20 cellular contexts compared by ENCODE assay signal in genomic region chr5:10649518-10650410, GRCh38.
DNase-seq lines count a peak whose midpoint lies in the region; ATAC-seq and TF ChIP-seq lines count a peak whose summit lies in the region.
"Had no signal": no experiment of that assay in that cellular context is flagged by ENCODE, and none has a peak within 500 bp of the region (broad histone marks: within the 10 kb centered on the region; RNA-seq: fewer than 3 reads in every experiment).

No MANE protein-coding gene starts in this region.

- DNase-seq in Right ventricle myocardium inferior (ENCODE audit: missing footprints) = peak; percentile 34
- DNase-seq in cardiac septum (ENCODE audit: low spot score) = no peak
- peak; percentile 14 for DNase-seq in brain microvascular endothelial cell
- DNase-seq in left kidney (ENCODE audit: low read depth, low spot score) = peak; percentile 92
- peak; percentile 43 for DNase-seq in testis
- DNase-seq in AG08395 (ENCODE audit: low spot score) = no peak
- no peak for DNase-seq in nucleus accumbens (lab: John Stamatoyannopoulos, UW)
- DNase-seq: ACHN; activated CD4-positive, alpha-beta T cell treated with anti-CD3 and anti-CD28 coated beads for 4 hours; activated effector memory CD4-positive, alpha-beta T cell treated with anti-CD3 and anti-CD28 coated beads, Interleukin-2, amount 50 U/mL, for 16 hours; amniotic stem cell; CD4-positive, alpha-beta T cell; foreskin fibroblast; left colon; NCI-H1436; NCI-H774; T-helper 9 cell had no signal

- no peak overlapping the region for H3K4me3 ChIP-seq in brain microvascular endothelial cell (ENCODE audit: low read depth, low read length)
- H3K4me3 ChIP-seq in testis = peak overlapping the region; percentile 34 to 40
- H3K4me3 ChIP-seq: right atrium auricular region had no signal

- no peaks in the 10 kb centered on the region for H3K9me3 ChIP-seq in testis
- H3K9me3 ChIP-seq: right atrium auricular region had no signal

- H3K27me3 ChIP-seq in brain microvascular endothelial cell (replicated peaks) (no peaks in the 10 kb centered on the region), testis (no peaks in the 10 kb centered on the region)
- H3K27me3 ChIP-seq: right atrium auricular region had no signal

- intact Hi-C loops in Right ventricle myocardium inferior (cut with DNase I) (no loop called here), cardiac septum (cut with DNase I) (no loop called here), testis (cut with DNase I; ENCODE audit: low total_unique reads) (no loop called here)

- TF ChIP-seq CTCF in brain microvascular endothelial cell (IDR thresholded peaks at IDR 0.05; ENCODE audit: low read depth, low read length, missing control alignments) (peak; percentile 15), testis (IDR thresholded peaks at IDR 0.05) (no peak)

- ATAC-seq in Right ventricle myocardium inferior (no peak), HG03135 (IDR thresholded peaks at IDR 0.05; ENCODE audit: unreplicated experiment) (no peak)
- ATAC-seq: left colon, Panc1 had no signal

- no peak for TF ChIP-seq POLR2A in testis (IDR thresholded peaks at IDR 0.05)

- in situ Hi-C loops in brain microvascular endothelial cell (cut with HindIII; ENCODE audit: low pct_ligation_motif_present, low sequenced_read_pairs) = loop anchor here (25.0 kb wide), 1 partner anchor 162 kb away; no protein-coding TSS in a partner anchor

- WGBS in testis, 2 donors = 8 to 13% methylated on average over 20 to 66 of the region's 81 CpGs

- no peaks in the 10 kb centered on the region for H3K4me1 ChIP-seq in testis

- H3K27ac ChIP-seq in brain microvascular endothelial cell = no peak overlapping the region
- no peak overlapping the region for H3K27ac ChIP-seq in testis
- H3K27ac ChIP-seq: right atrium auricular region had no signal

- no peaks in the 10 kb centered on the region for H3K36me3 ChIP-seq in brain microvascular endothelial cell (replicated peaks)
- H3K36me3 ChIP-seq in testis (ENCODE audit: low read depth, missing control alignments) = no peaks in the 10 kb centered on the region
- H3K36me3 ChIP-seq: right atrium auricular region had no signal

Comparison
In these comparisons a context has a peak if more than half of its experiments do, and no peak if none do; other contexts are left out.
1. DNase-seq: peak in Right ventricle myocardium inferior (single experiment), brain microvascular endothelial cell (single experiment), left kidney (single experiment) and testis (single experiment); none in cardiac septum (single experiment), AG08395 (single experiment) and nucleus accumbens (0 of 56).